1 cellular context compared by ENCODE assay signal in the genomic region with DNA sequence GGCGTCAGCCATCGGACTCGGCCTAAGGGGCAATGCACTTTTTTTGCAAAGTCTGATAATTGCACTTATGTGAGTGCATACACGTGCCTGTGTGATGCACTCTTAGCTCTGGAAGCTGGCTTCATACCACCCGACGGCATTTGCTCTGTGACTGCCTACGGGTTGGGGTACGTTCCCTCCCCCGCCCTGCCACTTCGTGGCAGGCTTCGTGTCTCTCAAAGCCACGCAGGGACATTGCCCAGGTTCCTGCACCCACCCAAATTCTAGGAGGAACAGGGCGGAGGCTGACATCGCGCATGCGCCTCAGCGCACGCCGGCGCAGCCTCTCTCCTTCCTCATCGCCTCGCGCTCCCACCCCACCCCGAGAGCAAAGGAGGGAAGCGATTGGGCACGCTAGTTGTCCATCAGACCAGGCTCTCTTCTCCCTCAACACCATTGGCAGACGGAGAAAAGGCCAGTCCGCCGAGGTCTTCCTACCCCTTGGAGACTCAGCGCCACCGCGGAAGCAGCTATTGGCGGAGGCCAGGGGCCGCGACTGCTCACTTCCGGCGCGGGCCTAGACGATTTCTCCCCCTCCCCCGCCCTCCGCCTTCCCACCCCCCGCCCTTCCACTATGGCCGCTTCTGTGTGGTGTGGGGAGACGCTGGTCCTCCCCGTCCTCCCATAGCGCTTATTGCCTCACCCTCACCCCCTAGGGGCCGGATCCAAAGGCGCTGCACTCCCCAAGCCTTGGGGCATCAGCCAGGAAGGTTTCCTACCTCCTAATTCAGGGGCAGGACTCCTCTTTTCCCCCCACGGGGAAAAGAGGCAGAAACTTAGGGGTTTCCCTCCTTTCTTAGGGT.
TF ChIP-seq lines count a peak whose summit lies in the region.

A gene with protein sequence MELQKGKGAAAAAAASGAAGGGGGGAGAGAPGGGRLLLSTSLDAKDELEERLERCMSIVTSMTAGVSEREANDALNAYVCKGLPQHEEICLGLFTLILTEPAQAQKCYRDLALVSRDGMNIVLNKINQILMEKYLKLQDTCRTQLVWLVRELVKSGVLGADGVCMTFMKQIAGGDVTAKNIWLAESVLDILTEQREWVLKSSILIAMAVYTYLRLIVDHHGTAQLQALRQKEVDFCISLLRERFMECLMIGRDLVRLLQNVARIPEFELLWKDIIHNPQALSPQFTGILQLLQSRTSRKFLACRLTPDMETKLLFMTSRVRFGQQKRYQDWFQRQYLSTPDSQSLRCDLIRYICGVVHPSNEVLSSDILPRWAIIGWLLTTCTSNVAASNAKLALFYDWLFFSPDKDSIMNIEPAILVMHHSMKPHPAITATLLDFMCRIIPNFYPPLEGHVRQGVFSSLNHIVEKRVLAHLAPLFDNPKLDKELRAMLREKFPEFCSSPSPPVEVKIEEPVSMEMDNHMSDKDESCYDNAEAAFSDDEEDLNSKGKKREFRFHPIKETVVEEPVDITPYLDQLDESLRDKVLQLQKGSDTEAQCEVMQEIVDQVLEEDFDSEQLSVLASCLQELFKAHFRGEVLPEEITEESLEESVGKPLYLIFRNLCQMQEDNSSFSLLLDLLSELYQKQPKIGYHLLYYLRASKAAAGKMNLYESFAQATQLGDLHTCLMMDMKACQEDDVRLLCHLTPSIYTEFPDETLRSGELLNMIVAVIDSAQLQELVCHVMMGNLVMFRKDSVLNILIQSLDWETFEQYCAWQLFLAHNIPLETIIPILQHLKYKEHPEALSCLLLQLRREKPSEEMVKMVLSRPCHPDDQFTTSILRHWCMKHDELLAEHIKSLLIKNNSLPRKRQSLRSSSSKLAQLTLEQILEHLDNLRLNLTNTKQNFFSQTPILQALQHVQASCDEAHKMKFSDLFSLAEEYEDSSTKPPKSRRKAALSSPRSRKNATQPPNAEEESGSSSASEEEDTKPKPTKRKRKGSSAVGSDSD (plus strand): TSS at position 588 of the 842 bp plus-strand sequence. CDS start 585 bp downstream, outside the sequence.

TF ChIP-seq in HepG2, 621 proteins besides CTCF, POLR2A, EP300 and RAD21 (continued from another document and continues in another):
- TF ChIP-seq, protein P1, sequence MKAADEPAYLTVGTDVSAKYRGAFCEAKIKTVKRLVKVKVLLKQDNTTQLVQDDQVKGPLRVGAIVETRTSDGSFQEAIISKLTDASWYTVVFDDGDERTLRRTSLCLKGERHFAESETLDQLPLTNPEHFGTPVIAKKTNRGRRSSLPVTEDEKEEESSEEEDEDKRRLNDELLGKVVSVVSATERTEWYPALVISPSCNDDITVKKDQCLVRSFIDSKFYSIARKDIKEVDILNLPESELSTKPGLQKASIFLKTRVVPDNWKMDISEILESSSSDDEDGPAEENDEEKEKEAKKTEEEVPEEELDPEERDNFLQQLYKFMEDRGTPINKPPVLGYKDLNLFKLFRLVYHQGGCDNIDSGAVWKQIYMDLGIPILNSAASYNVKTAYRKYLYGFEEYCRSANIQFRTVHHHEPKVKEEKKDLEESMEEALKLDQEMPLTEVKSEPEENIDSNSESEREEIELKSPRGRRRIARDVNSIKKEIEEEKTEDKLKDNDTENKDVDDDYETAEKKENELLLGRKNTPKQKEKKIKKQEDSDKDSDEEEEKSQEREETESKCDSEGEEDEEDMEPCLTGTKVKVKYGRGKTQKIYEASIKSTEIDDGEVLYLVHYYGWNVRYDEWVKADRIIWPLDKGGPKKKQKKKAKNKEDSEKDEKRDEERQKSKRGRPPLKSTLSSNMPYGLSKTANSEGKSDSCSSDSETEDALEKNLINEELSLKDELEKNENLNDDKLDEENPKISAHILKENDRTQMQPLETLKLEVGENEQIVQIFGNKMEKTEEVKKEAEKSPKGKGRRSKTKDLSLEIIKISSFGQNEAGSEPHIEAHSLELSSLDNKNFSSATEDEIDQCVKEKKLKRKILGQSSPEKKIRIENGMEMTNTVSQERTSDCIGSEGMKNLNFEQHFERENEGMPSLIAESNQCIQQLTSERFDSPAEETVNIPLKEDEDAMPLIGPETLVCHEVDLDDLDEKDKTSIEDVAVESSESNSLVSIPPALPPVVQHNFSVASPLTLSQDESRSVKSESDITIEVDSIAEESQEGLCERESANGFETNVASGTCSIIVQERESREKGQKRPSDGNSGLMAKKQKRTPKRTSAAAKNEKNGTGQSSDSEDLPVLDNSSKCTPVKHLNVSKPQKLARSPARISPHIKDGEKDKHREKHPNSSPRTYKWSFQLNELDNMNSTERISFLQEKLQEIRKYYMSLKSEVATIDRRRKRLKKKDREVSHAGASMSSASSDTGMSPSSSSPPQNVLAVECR (CRISPR knock-in tag; IDR thresholded peaks at IDR 0.05; ENCODE audit: borderline replicate concordance), result peak; percentile 46; the same call in 1 of the 2 replicates
- TF ChIP-seq ELF3 (CRISPR knock-in tag; IDR thresholded peaks at IDR 0.05) (peak; percentile 55), RFXAP (CRISPR knock-in tag; IDR thresholded peaks at IDR 0.05; ENCODE audit: borderline replicate concordance) (peak; percentile 96), ZNF563 (CRISPR knock-in tag; IDR thresholded peaks at IDR 0.05) (no peak), PHF21A (CRISPR knock-in tag; IDR thresholded peaks at IDR 0.05) (no peak), RFX5 (IDR thresholded peaks at IDR 0.05; ENCODE audit: low read depth, low read length) (peak; percentile 73), ATF7 (IDR thresholded peaks at IDR 0.05) (no peak), ATF7 (CRISPR knock-in tag; IDR thresholded peaks at IDR 0.05) (no peak), ZNF274 (CRISPR knock-in tag; IDR thresholded peaks at IDR 0.05) (peak; percentile 38; the same call in 1 of the 2 replicates), GABPA (IDR thresholded peaks at IDR 0.05; ENCODE audit: low read depth, low read length) (peak; percentile 78), GABPA (CRISPR knock-in tag; IDR thresholded peaks at IDR 0.05; ENCODE audit: low read depth) (peak; percentile 91), HNRNPLL (IDR thresholded peaks at IDR 0.05; ENCODE audit: low read depth, low read length, poor library complexity, severe bottlenecking) (peak; percentile 52), ZNF263 (CRISPR knock-in tag; IDR thresholded peaks at IDR 0.05) (peak; percentile 93), PAWR (CRISPR knock-in tag; IDR thresholded peaks at IDR 0.05; ENCODE audit: borderline replicate concordance) (no peak), NR2C2 (CRISPR knock-in tag; IDR thresholded peaks at IDR 0.05; ENCODE audit: borderline replicate concordance) (peak; percentile 45; the same call in 1 of the 2 replicates), ZNF607 (CRISPR knock-in tag; IDR thresholded peaks at IDR 0.05; ENCODE audit: borderline replicate concordance) (peak; percentile 69; the same call in 1 of the 2 replicates), ZNF749 (CRISPR knock-in tag; IDR thresholded peaks at IDR 0.05; ENCODE audit: borderline replicate concordance) (0 out of 2 replicates have a peak, but pooled peaks have one; percentile 3), GABPB1 (CRISPR knock-in tag; IDR thresholded peaks at IDR 0.05) (peak; percentile 92), IKZF4 (CRISPR knock-in tag; IDR thresholded peaks at IDR 0.05; ENCODE audit: borderline replicate concordance, low read depth, not compliant biosample characterization) (no peak), ZNF205 (CRISPR knock-in tag; IDR thresholded peaks at IDR 0.05) (no peak), NCOA2 (CRISPR knock-in tag; IDR thresholded peaks at IDR 0.05) (0 out of 2 replicates have a peak, but pooled peaks have one; percentile 7), POGZ (CRISPR knock-in tag; IDR thresholded peaks at IDR 0.05) (peak; percentile 77), CHD2 (IDR thresholded peaks at IDR 0.05; ENCODE audit: low read depth, low read length) (peak; percentile 65), ZEB1 (IDR thresholded peaks at IDR 0.05; ENCODE audit: insufficient replicate concordance, low read depth) (no peak), ZNF777 (CRISPR knock-in tag; IDR thresholded peaks at IDR 0.05) (peak; percentile 48; the same call in 1 of the 2 replicates), DNMT3B (CRISPR knock-in tag; conservative IDR thresholded peaks at IDR 0.05) (no peak), ERF (CRISPR knock-in tag; IDR thresholded peaks at IDR 0.05) (0 out of 2 replicates have a peak, but pooled peaks have one; percentile 29), DMAP1 (CRISPR knock-in tag; IDR thresholded peaks at IDR 0.05) (peak; percentile 61; the same call in 1 of the 2 replicates), ZNF143 (CRISPR knock-in tag; IDR thresholded peaks at IDR 0.05) (peak; percentile 3; the same call in 1 of the 2 replicates), ZNF775 (CRISPR knock-in tag; IDR thresholded peaks at IDR 0.05; ENCODE audit: borderline replicate concordance) (no peak), HIVEP1 (CRISPR knock-in tag; IDR thresholded peaks at IDR 0.05) (peak; percentile 85; the same call in 1 of the 2 replicates), LCORL (IDR thresholded peaks at IDR 0.05) (0 out of 2 replicates have a peak, but pooled peaks have one; percentile 23), LCORL (CRISPR knock-in tag; IDR thresholded peaks at IDR 0.05) (peak; percentile 77), THAP11 (CRISPR knock-in tag; IDR thresholded peaks at IDR 0.05) (peak; percentile 83), SMAD1 (CRISPR knock-in tag; IDR thresholded peaks at IDR 0.05; ENCODE audit: borderline replicate concordance, low read depth) (0 out of 2 replicates have a peak, but pooled peaks have one; percentile 63), ZNF703 (CRISPR knock-in tag; IDR thresholded peaks at IDR 0.05; ENCODE audit: borderline replicate concordance) (no peak), ZNF768 (CRISPR knock-in tag; IDR thresholded peaks at IDR 0.05) (0 out of 2 replicates have a peak, but pooled peaks have one; percentile 51), ZNF292 (CRISPR knock-in tag; IDR thresholded peaks at IDR 0.05; ENCODE audit: borderline replicate concordance, low read depth) (no peak), SOX6 (IDR thresholded peaks at IDR 0.05) (no peak), SOX6 (CRISPR knock-in tag; IDR thresholded peaks at IDR 0.05) (peak; percentile 43; the same call in 1 of the 2 replicates), MEIS2 (CRISPR knock-in tag; IDR thresholded peaks at IDR 0.05) (no peak), AHR (CRISPR knock-in tag; IDR thresholded peaks at IDR 0.05) (peak; percentile 70; the same call in 1 of the 2 replicates), CAMTA2 (CRISPR knock-in tag; IDR thresholded peaks at IDR 0.05; ENCODE audit: borderline replicate concordance) (peak; percentile 56; the same call in 1 of the 2 replicates)
- TF ChIP-seq, protein P2, sequence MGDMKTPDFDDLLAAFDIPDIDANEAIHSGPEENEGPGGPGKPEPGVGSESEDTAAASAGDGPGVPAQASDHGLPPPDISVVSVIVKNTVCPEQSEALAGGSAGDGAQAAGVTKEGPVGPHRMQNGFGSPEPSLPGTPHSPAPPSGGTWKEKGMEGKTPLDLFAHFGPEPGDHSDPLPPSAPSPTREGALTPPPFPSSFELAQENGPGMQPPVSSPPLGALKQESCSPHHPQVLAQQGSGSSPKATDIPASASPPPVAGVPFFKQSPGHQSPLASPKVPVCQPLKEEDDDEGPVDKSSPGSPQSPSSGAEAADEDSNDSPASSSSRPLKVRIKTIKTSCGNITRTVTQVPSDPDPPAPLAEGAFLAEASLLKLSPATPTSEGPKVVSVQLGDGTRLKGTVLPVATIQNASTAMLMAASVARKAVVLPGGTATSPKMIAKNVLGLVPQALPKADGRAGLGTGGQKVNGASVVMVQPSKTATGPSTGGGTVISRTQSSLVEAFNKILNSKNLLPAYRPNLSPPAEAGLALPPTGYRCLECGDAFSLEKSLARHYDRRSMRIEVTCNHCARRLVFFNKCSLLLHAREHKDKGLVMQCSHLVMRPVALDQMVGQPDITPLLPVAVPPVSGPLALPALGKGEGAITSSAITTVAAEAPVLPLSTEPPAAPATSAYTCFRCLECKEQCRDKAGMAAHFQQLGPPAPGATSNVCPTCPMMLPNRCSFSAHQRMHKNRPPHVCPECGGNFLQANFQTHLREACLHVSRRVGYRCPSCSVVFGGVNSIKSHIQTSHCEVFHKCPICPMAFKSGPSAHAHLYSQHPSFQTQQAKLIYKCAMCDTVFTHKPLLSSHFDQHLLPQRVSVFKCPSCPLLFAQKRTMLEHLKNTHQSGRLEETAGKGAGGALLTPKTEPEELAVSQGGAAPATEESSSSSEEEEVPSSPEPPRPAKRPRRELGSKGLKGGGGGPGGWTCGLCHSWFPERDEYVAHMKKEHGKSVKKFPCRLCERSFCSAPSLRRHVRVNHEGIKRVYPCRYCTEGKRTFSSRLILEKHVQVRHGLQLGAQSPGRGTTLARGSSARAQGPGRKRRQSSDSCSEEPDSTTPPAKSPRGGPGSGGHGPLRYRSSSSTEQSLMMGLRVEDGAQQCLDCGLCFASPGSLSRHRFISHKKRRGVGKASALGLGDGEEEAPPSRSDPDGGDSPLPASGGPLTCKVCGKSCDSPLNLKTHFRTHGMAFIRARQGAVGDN (CRISPR knock-in tag; IDR thresholded peaks at IDR 0.05), result peak; percentile 91
- TF ChIP-seq, protein P3, sequence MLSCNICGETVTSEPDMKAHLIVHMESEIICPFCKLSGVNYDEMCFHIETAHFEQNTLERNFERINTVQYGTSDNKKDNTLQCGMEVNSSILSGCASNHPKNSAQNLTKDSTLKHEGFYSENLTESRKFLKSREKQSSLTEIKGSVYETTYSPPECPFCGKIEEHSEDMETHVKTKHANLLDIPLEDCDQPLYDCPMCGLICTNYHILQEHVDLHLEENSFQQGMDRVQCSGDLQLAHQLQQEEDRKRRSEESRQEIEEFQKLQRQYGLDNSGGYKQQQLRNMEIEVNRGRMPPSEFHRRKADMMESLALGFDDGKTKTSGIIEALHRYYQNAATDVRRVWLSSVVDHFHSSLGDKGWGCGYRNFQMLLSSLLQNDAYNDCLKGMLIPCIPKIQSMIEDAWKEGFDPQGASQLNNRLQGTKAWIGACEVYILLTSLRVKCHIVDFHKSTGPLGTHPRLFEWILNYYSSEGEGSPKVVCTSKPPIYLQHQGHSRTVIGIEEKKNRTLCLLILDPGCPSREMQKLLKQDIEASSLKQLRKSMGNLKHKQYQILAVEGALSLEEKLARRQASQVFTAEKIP (CRISPR knock-in tag; IDR thresholded peaks at IDR 0.05; ENCODE audit: borderline replicate concordance), result no peak
- TF ChIP-seq, protein P4, sequence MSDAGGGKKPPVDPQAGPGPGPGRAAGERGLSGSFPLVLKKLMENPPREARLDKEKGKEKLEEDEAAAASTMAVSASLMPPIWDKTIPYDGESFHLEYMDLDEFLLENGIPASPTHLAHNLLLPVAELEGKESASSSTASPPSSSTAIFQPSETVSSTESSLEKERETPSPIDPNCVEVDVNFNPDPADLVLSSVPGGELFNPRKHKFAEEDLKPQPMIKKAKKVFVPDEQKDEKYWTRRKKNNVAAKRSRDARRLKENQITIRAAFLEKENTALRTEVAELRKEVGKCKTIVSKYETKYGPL (CRISPR knock-in tag; IDR thresholded peaks at IDR 0.05), result no peak
- TF ChIP-seq, protein P5, sequence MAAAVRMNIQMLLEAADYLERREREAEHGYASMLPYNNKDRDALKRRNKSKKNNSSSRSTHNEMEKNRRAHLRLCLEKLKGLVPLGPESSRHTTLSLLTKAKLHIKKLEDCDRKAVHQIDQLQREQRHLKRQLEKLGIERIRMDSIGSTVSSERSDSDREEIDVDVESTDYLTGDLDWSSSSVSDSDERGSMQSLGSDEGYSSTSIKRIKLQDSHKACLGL (CRISPR knock-in tag; IDR thresholded peaks at IDR 0.05), result peak; percentile 59; the same call in 1 of the 2 replicates
- TF ChIP-seq, protein P6, sequence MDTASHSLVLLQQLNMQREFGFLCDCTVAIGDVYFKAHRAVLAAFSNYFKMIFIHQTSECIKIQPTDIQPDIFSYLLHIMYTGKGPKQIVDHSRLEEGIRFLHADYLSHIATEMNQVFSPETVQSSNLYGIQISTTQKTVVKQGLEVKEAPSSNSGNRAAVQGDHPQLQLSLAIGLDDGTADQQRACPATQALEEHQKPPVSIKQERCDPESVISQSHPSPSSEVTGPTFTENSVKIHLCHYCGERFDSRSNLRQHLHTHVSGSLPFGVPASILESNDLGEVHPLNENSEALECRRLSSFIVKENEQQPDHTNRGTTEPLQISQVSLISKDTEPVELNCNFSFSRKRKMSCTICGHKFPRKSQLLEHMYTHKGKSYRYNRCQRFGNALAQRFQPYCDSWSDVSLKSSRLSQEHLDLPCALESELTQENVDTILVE (CRISPR knock-in tag; IDR thresholded peaks at IDR 0.05), result 0 out of 2 replicates have a peak, but pooled peaks have one; percentile 19
